21 cellular contexts compared by ENCODE assay signal in genomic region chr13:92804346-92804745, GRCh38.
DNase-seq lines count a peak whose midpoint lies in the region; TF ChIP-seq lines count a peak whose summit lies in the region.
"Had no signal": no experiment of that assay in that cellular context is flagged by ENCODE, and none has a peak within 500 bp of the region (broad histone marks: within the 10 kb centered on the region; RNA-seq: fewer than 3 reads in every experiment).

No MANE protein-coding gene starts in this region.

- H4K20me1 ChIP-seq in smooth muscle cell (ENCODE audit: low read depth) = no peaks in the 10 kb centered on the region

- no peaks in the 10 kb centered on the region for H3K36me3 ChIP-seq in smooth muscle cell (ENCODE audit: low read depth)
- H3K36me3 ChIP-seq: right atrium auricular region, SJSA1, suprapubic skin, vagina had no signal

- 88% methylated on average over 1 of the region's 1 CpG for WGBS in smooth muscle cell (ENCODE audit: low lambda C conversion rate)

- H3K27me3 Mint-ChIP-seq in nephron progenitor cell (ENCODE audit: low read depth, poor library complexity) = no peaks in the 10 kb centered on the region
- H3K27me3 Mint-ChIP-seq: activated naive CD8-positive, alpha-beta T cell; dendritic cell treated with granulocyte-macrophage colony-stimulating factor and Interleukin-4, amounts not matched to agents 40 ng/mL and 50 ng/mL, for 4 days had no signal

- no peak for TF ChIP-seq CTCF in astrocyte of the spinal cord (IDR thresholded peaks at IDR 0.05; ENCODE audit: low read depth, low read length)
- TF ChIP-seq CTCF in nephron progenitor cell (IDR thresholded peaks at IDR 0.05) = no peak
- TF ChIP-seq CTCF in smooth muscle cell (IDR thresholded peaks at IDR 0.05; ENCODE audit: borderline replicate concordance, insufficient read depth, poor library complexity, severe bottlenecking) = no peak

- no peak overlapping the region for H3K4me3 Mint-ChIP-seq in nephron progenitor cell
- H3K4me3 Mint-ChIP-seq: activated naive CD8-positive, alpha-beta T cell; dendritic cell treated with granulocyte-macrophage colony-stimulating factor and Interleukin-4, amounts not matched to agents 40 ng/mL and 50 ng/mL, for 4 days; WTC11 had no signal

- H3K4me2 ChIP-seq in smooth muscle cell = no peak overlapping the region

- H3K27ac Mint-ChIP-seq in nephron progenitor cell = no peak overlapping the region
- H3K27ac Mint-ChIP-seq: activated naive CD8-positive, alpha-beta T cell; dendritic cell treated with granulocyte-macrophage colony-stimulating factor and Interleukin-4, amounts not matched to agents 40 ng/mL and 50 ng/mL, for 4 days; WTC11 had no signal

- no peaks in the 10 kb centered on the region for H3K9me3 Mint-ChIP-seq in nephron progenitor cell
- H3K9me3 Mint-ChIP-seq: WTC11 had no signal

- DNase-seq in AG20443 (ENCODE audit: low spot score) (peak; percentile 38), HS-5 (ENCODE audit: low read depth) (peak; percentile 22), astrocyte of the spinal cord (ENCODE audit: low read depth, low spot score) (peak; percentile 54), iris pigment epithelial cell (ENCODE audit: low read depth) (peak; percentile 21), nephron progenitor cell (no peak), HT-29 (ENCODE audit: low spot score) (no peak), smooth muscle cell (lab: John Stamatoyannopoulos, UW; ENCODE audit: unreplicated experiment) (no peak), iPS-NIHi7 (ENCODE audit: extremely low spot score) (no peak)
- DNase-seq: activated CD8-positive, alpha-beta memory T cell treated with anti-CD3 and anti-CD28 coated beads for 24 hours; DMS79 treated with DMSO at 0.1 percent for 48 hours; NCI-H1417 treated with DMSO at 0.1 percent for 48 hours; NCI-H2171; NCI-H69 had no signal

- in situ Hi-C loops in astrocyte of the spinal cord (cut with HindIII; ENCODE audit: low sequenced_read_pairs) = no loop called here

- no peaks in the 10 kb centered on the region for H3K79me2 ChIP-seq in smooth muscle cell (ENCODE audit: low read depth)

- no peaks in the 10 kb centered on the region for H3K36me3 Mint-ChIP-seq in nephron progenitor cell (ENCODE audit: low read depth)
- H3K36me3 Mint-ChIP-seq: activated naive CD8-positive, alpha-beta T cell; WTC11 had no signal

- H2AFZ ChIP-seq in smooth muscle cell (ENCODE audit: low read depth) = no peak overlapping the region

- H3K4me3 ChIP-seq in astrocyte of the spinal cord (ENCODE audit: low read depth, low read length) (no peak overlapping the region), smooth muscle cell (no peak overlapping the region)
- H3K4me3 ChIP-seq: right atrium auricular region, SJSA1, suprapubic skin, vagina had no signal

- H3K4me1 Mint-ChIP-seq in nephron progenitor cell = no peaks in the 10 kb centered on the region
- H3K4me1 Mint-ChIP-seq: WTC11 had no signal

- H3K4me1 ChIP-seq in smooth muscle cell (ENCODE audit: low read depth) = no peaks in the 10 kb centered on the region
- H3K4me1 ChIP-seq: right atrium auricular region, vagina had no signal

- no peak overlapping the region for H3K9ac ChIP-seq in smooth muscle cell (ENCODE audit: low read depth)

- H3F3A ChIP-seq in smooth muscle cell (ENCODE audit: low read depth) = no peaks in the 10 kb centered on the region

- no peak overlapping the region for H3K27ac ChIP-seq in smooth muscle cell (ENCODE audit: low read depth)
- H3K27ac ChIP-seq: epithelial cell of prostate, right atrium auricular region, SJSA1, suprapubic skin, vagina had no signal

- H3K9me3 ChIP-seq in smooth muscle cell (replicated peaks; ENCODE audit: low read depth) = no peaks in the 10 kb centered on the region
- H3K9me3 ChIP-seq: right atrium auricular region, suprapubic skin, vagina had no signal

- H3K27me3 ChIP-seq in smooth muscle cell (ENCODE audit: low read depth) = no peaks in the 10 kb centered on the region
- H3K27me3 ChIP-seq: right atrium auricular region, SJSA1, suprapubic skin, vagina had no signal

Comparison
In these comparisons a context has a peak if more than half of its experiments do, and no peak if none do; other contexts are left out.
1. DNase-seq: peak in AG20443 (single experiment), HS-5 (single experiment), astrocyte of the spinal cord (single experiment) and iris pigment epithelial cell (single experiment); none in nephron progenitor cell (single experiment), HT-29 (single experiment), smooth muscle cell (single experiment) and iPS-NIHi7 (single experiment).